16 cellular contexts compared by ENCODE assay signal in genomic region chr19:21848706-21849105, GRCh38. TPM values are rescaled to one million over a fixed set of nuclear protein-coding genes. Genes with fewer than 3 reads are reported as not detected.
DNase-seq lines count a peak whose midpoint lies in the region; ATAC-seq and TF ChIP-seq lines count a peak whose summit lies in the region.
"Had no signal": no experiment of that assay in that cellular context is flagged by ENCODE, and none has a peak within 500 bp of the region (broad histone marks: within the 10 kb centered on the region; RNA-seq: fewer than 3 reads in every experiment).

No MANE protein-coding gene starts in this region.

- H3K36me3 Mint-ChIP-seq in type B pancreatic cell = peaks cover 36% of the 10 kb centered on the region

- DNase-seq in mammary epithelial cell (peak; percentile 66), breast epithelium (ENCODE audit: low spot score in 2 of 2) (no peak), PC-3 (peak; percentile 59), fibroblast of lung (ENCODE audit: low read depth in 2 of 2) (peak; percentile 12 to 74), type B pancreatic cell (ENCODE audit: extremely low spot score, unreplicated experiment) (no peak)
- no peak for DNase-seq in activated CD8-positive, alpha-beta memory T cell treated with anti-CD3 and anti-CD28 coated beads, Interleukin-2, amount 50 U/mL, for 48 hours
- DNase-seq in activated T-cell treated with anti-CD3 and anti-CD28 coated beads, Interleukin-2, amount 50 U/mL, for 48 hours = no peak
- DNase-seq: naive thymus-derived CD4-positive, alpha-beta T cell; NCI-H510A treated with DMSO at 0.1 percent for 48 hours; OCI-M1; retina; stimulated activated CD4-positive, alpha-beta T cell treated with anti-CD3 and anti-CD28 coated beads, Interleukin-15, amount 100 ng/mL, for 24 hours had no signal

- H4K20me1 ChIP-seq in mammary epithelial cell (ENCODE audit: insufficient read depth, low read length) (no peaks in the 10 kb centered on the region), PC-3 (ENCODE audit: low read length) (no peaks in the 10 kb centered on the region), fibroblast of lung (ENCODE audit: control insufficient read depth, extremely low read depth, insufficient read depth, low read length) (no peaks in the 10 kb centered on the region)

- H3K9ac ChIP-seq in mammary epithelial cell (ENCODE audit: insufficient read depth, low read length) = no peak overlapping the region
- no peak overlapping the region for H3K9ac ChIP-seq in PC-3 (ENCODE audit: low read length)
- H3K9ac ChIP-seq in fibroblast of lung (ENCODE audit: insufficient read depth, low read length) = no peak overlapping the region
- H3K9ac ChIP-seq: KMS-11 had no signal

- H3K27ac ChIP-seq in mammary epithelial cell (ENCODE audit: insufficient read depth, low read depth, low read length) (no peak overlapping the region), breast epithelium (no peak overlapping the region), PC-3 (ENCODE audit: low read length) (no peak overlapping the region), fibroblast of lung (ENCODE audit: insufficient read depth, low read length) (no peak overlapping the region)
- H3K27ac ChIP-seq: KMS-11 had no signal

- H3K79me2 ChIP-seq in mammary epithelial cell (ENCODE audit: insufficient read depth, low read length) = no peaks in the 10 kb centered on the region
- H3K79me2 ChIP-seq in PC-3 (ENCODE audit: low read length) = no peaks in the 10 kb centered on the region
- H3K79me2 ChIP-seq in fibroblast of lung (ENCODE audit: control insufficient read depth, insufficient read depth, low read length) = peaks cover 10% of the 10 kb centered on the region

- H3K27me3 ChIP-seq in mammary epithelial cell (ENCODE audit: insufficient read depth, low read length) = no peaks in the 10 kb centered on the region
- no peaks in the 10 kb centered on the region for H3K27me3 ChIP-seq in breast epithelium
- H3K27me3 ChIP-seq in PC-3 (ENCODE audit: low read length) = no peaks in the 10 kb centered on the region
- no peaks in the 10 kb centered on the region for H3K27me3 ChIP-seq in fibroblast of lung (ENCODE audit: control insufficient read depth, insufficient read depth, low read length)

- no TSS peak for BruUV-seq in mammary epithelial cell (replicated peaks; lab: Mats Ljungman, UMichigan)
- no TSS peak for BruUV-seq in PC-3 (replicated peaks; lab: Mats Ljungman, UMichigan)

- CTCF ChIA-PET in mammary epithelial cell (lab: Charles Lee; ENCODE audit: low non-redundant PET) = no interaction called here
- CTCF ChIA-PET in PC-3 (lab: Charles Lee) = no interaction called here

- peaks cover 18% of the 10 kb centered on the region for H3K4me1 Mint-ChIP-seq in type B pancreatic cell (ENCODE audit: unreplicated experiment)

- intact Hi-C loops in mammary epithelial cell (cut with micrococcal nuclease) (no loop called here), breast epithelium (cut with DNase I; ENCODE audit: low total_unique reads) (no loop called here), PC-3 (cut with micrococcal nuclease) (no loop called here)

- peaks cover 19% of the 10 kb centered on the region for H3K9me3 ChIP-seq in mammary epithelial cell (replicated peaks; ENCODE audit: insufficient read depth, low read length)
- no peaks in the 10 kb centered on the region for H3K9me3 ChIP-seq in breast epithelium
- H3K9me3 ChIP-seq in PC-3 (ENCODE audit: low read length) = peaks cover 15% of the 10 kb centered on the region; the same call in 1 of the 2 replicates
- H3K9me3 ChIP-seq in fibroblast of lung (ENCODE audit: control insufficient read depth, insufficient read depth, low read depth, low read length) = no peaks in the 10 kb centered on the region

- TF ChIP-seq CTCF in mammary epithelial cell (conservative IDR thresholded peaks at IDR 0.05 in 1 of 2, IDR thresholded peaks at IDR 0.05 in 1 of 2; ENCODE audit: extremely low read depth in 1 of 2, insufficient read depth in 1 of 2, low read depth in 1 of 2, low read length in 2 of 2) (no peak), breast epithelium (IDR thresholded peaks at IDR 0.05) (no peak), PC-3 (conservative IDR thresholded peaks at IDR 0.05; ENCODE audit: low read depth, low read length) (no peak), fibroblast of lung (conservative IDR thresholded peaks at IDR 0.05 in 1 of 2, IDR thresholded peaks at IDR 0.05 in 1 of 2; ENCODE audit: low read depth in 1 of 2, low read length in 2 of 2) (no peak), type B pancreatic cell (conservative IDR thresholded peaks at IDR 0.05) (no peak)

- ATAC-seq in PC-3 = peak; percentile 41
- no peak for ATAC-seq in HG02798 (IDR thresholded peaks at IDR 0.05; ENCODE audit: poor library complexity, unreplicated experiment)
- ATAC-seq: naive thymus-derived CD4-positive, alpha-beta T cell had no signal

- TF ChIP-seq POLR2A in breast epithelium (IDR thresholded peaks at IDR 0.05) = no peak

- dilution Hi-C loops in mammary epithelial cell (cut with HindIII; ENCODE audit: low sequenced_read_pairs) = no loop called here

- POLR2A ChIA-PET in PC-3 (lab: Charles Lee; ENCODE audit: unreplicated experiment) = no interaction called here

- H3K27me3 Mint-ChIP-seq in type B pancreatic cell = no peaks in the 10 kb centered on the region
- H3K27me3 Mint-ChIP-seq: B cell; naive thymus-derived CD4-positive, alpha-beta T cell had no signal

- WGBS in mammary epithelial cell (ENCODE audit: low coverage, missing lambda C conversion rate) = 72% methylated on average over 5 of the region's 6 CpGs

- H3K4me3 Mint-ChIP-seq in type B pancreatic cell = peak overlapping the region; percentile 47
- H3K4me3 Mint-ChIP-seq: B cell; naive thymus-derived CD4-positive, alpha-beta T cell had no signal

- no peak overlapping the region for H2AFZ ChIP-seq in mammary epithelial cell (ENCODE audit: low read depth, low read length)
- no peak overlapping the region for H2AFZ ChIP-seq in PC-3 (ENCODE audit: low read length)
- no peak overlapping the region for H2AFZ ChIP-seq in fibroblast of lung (ENCODE audit: low read length)

- in situ Hi-C loops in mammary epithelial cell (cut with MboI; ENCODE audit: low sequenced_read_pairs in 2 of 2) = no loop called here

- H3K4me2 ChIP-seq in mammary epithelial cell (ENCODE audit: insufficient read depth, low read depth, low read length) (no peak overlapping the region), PC-3 (ENCODE audit: low read length) (no peak overlapping the region), fibroblast of lung (ENCODE audit: extremely low read depth, insufficient read depth, low read length) (no peak overlapping the region)
- H3K4me2 ChIP-seq: KMS-11 had no signal

- no peaks in the 10 kb centered on the region for H3K9me3 Mint-ChIP-seq in type B pancreatic cell

- H3K4me1 ChIP-seq in mammary epithelial cell (ENCODE audit: insufficient read depth, low read length) (no peaks in the 10 kb centered on the region), breast epithelium (no peaks in the 10 kb centered on the region), PC-3 (ENCODE audit: insufficient read depth, low read length) (no peaks in the 10 kb centered on the region), fibroblast of lung (ENCODE audit: control insufficient read depth, extremely low read depth, insufficient read depth, low read length) (no peaks in the 10 kb centered on the region)

- H3K4me3 ChIP-seq in mammary epithelial cell (replicated peaks in 1 of 3; ENCODE audit: insufficient read depth in 1 of 3, low read depth in 2 of 3, low read length in 3 of 3) (no peak overlapping the region), breast epithelium (no peak overlapping the region), PC-3 (ENCODE audit: low read length) (no peak overlapping the region), fibroblast of lung (replicated peaks in 1 of 4; ENCODE audit: control extremely low read depth in 1 of 4, insufficient read depth in 1 of 4, low read depth in 3 of 4, low read length in 4 of 4) (no peak overlapping the region)

- H3K9me2 ChIP-seq in PC-3 (replicated peaks; ENCODE audit: low read length) = no peaks in the 10 kb centered on the region

- peak overlapping the region; percentile 61 for H3K27ac Mint-ChIP-seq in type B pancreatic cell
- H3K27ac Mint-ChIP-seq: activated T-helper 2 cell treated with anti-CD3 and anti-CD28 coated beads, Interferon-gamma antibody, Interleukin-2, Interleukin-4, amounts not matched to agents 10 μg/mL and 5 μg/mL and 100 μg/mL, durations not matched to agents 14 hours and 24 hours and 36 hours; B cell; naive thymus-derived CD4-positive, alpha-beta T cell had no signal

- H3K36me3 ChIP-seq in mammary epithelial cell (ENCODE audit: insufficient read depth, low read length) (no peaks in the 10 kb centered on the region), breast epithelium (no peaks in the 10 kb centered on the region), PC-3 (ENCODE audit: low read depth, low read length) (peaks cover 5% of the 10 kb centered on the region; the same call in 1 of the 2 replicates), fibroblast of lung (ENCODE audit: control insufficient read depth, insufficient read depth, low read length) (peaks cover 2% of the 10 kb centered on the region)

- no peaks in the 10 kb centered on the region for H3F3A ChIP-seq in PC-3 (ENCODE audit: low read length, unreplicated experiment)

RNA-seq across cellular contexts. Expression of gene ZNF43, which starts 12.7 kb away (rescaled TPM):
- total RNA-seq in mammary epithelial cell (10 to 100 TPM; 10.1 to 10.8 TPM), breast epithelium (10 to 100 TPM; 19.7 to 35.6 (median 21.0) TPM), PC-3 (2014; rRNA removed) (1.4 and 1.9 TPM in 2 replicates), fibroblast of lung (3.1 and 4.3 TPM in 2 replicates), type B pancreatic cell (ENCODE audit: low replicate concordance) (31.2 and 53.9 TPM in 2 replicates)
- polyA plus RNA-seq in mammary epithelial cell (1.4 TPM), fibroblast of lung (4.7 and 7.0 TPM in 2 replicates)
- polyA minus RNA-seq in mammary epithelial cell (2.0 TPM), fibroblast of lung (ENCODE audit: low replicate concordance) (4.9 and 6.0 TPM in 2 replicates)
- polyA plus RNA-seq in fibroblast of lung (2012) = 2.7 and 3.8 TPM in 2 replicates

Comparison
In these comparisons a context has a peak if more than half of its experiments do, and no peak if none do; other contexts are left out.
1. DNase-seq: peak in mammary epithelial cell (single experiment), PC-3 (single experiment) and fibroblast of lung (2 of 2); none in breast epithelium (0 of 2), type B pancreatic cell (single experiment), activated CD8-positive, alpha-beta memory T cell treated with anti-CD3 and anti-CD28 coated beads, Interleukin-2, amount 50 U/mL, for 48 hours (single experiment) and activated T-cell treated with anti-CD3 and anti-CD28 coated beads, Interleukin-2, amount 50 U/mL, for 48 hours (0 of 2).